ENCODE assay signal across 8 cellular contexts in the genomic region with DNA sequence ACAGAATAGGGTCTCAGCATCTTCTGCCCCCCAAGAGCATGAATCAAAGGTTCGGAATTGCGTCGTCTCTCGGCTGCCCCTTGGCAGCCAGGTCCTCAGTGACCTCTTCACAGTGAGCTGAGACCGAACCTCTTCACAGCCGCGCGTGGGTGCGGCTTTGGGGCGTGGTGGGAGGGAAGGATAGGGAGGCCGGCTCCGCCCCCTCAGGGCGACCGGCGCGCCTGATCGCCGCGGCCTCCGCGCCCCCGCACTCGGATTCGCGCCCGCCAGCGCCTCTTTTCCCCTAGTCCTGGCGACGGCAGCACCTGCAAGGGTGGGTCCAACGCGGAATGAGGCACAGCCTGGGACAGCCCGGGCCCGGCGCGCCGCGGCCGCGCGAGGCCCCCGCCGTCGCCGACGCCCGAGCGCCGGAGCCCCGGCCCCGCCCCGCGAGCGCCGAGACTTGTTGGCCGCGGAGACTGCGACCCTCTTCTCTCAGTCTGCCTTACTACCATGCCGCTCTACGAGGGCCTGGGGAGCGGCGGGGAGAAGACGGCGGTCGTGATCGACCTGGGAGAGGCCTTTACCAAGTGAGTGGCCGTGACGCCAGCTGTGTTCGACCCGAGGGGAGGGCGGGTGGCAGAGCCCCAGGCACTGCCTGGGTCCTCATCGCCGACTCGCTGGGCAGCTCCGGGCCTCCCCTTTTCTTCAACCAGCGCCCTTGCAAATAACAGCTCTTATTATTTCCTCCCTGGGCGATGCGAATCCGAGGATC. TPM values are rescaled to one million over a fixed set of nuclear protein-coding genes. Genes with fewer than 3 reads are reported as not detected.
DNase-seq lines count a peak whose midpoint lies in the region; ATAC-seq and TF ChIP-seq lines count a peak whose summit lies in the region.

A gene (plus strand): TSS at position 424 of the 754 bp plus-strand sequence. CDS start 69 bp downstream, at position 493.

- 0 out of 2 replicates have a peak, but pooled peaks cover 1% of the 10 kb centered on the region for H4K20me1 ChIP-seq in BLaER1

- H3K27ac ChIP-seq in BLaER1 (peak within 1 kb of the TSS; percentile 94), colonic mucosa (peak within 1 kb of the TSS; percentile 83), layer of hippocampus (ENCODE audit: low read depth, low read length) (peak within 1 kb of the TSS; percentile 94)

- peaks cover 10% of the 10 kb centered on the region for H3K36me3 Mint-ChIP-seq in activated CD4-positive, alpha-beta T cell treated with anti-CD3 and anti-CD28 coated beads, Interleukin-2, amount 10 ng/mL, durations not matched to agents 24 days and 14 days (ENCODE audit: low read depth)

- H3K9ac ChIP-seq in BLaER1 (peak within 1 kb of the TSS; percentile 93), colonic mucosa (ENCODE audit: low read depth in 2 of 2, low read length in 2 of 2) (peak within 1 kb of the TSS; percentile 80 to 93)

- H3K9me3 Mint-ChIP-seq in activated CD4-positive, alpha-beta T cell treated with anti-CD3 and anti-CD28 coated beads, Interleukin-2, amount 10 ng/mL, durations not matched to agents 24 days and 14 days, result no peaks in the 10 kb centered on the region

- DNase-seq in NCI-H524 treated with DMSO at 0.1 percent for 48 hours (lab: John Stamatoyannopoulos, UW) (peak; percentile 82), colonic mucosa (peak; percentile 92)
- DNase-seq in activated CD4-positive, alpha-beta T cell treated with anti-CD3 and anti-CD28 coated beads, Interleukin-2, amount 10 ng/mL, durations not matched to agents 24 days and 14 days, result peak; percentile 96
- peak; percentile 64 to 86 (median 78) for DNase-seq in stimulated activated CD4-positive, alpha-beta T cell treated with anti-CD3 and anti-CD28 coated beads, Interleukin-1b, Interleukin-23, amount 100 ng/mL, for 24 hours (ENCODE audit: low read depth in 4 of 4, low spot score in 1 of 4)

- peaks cover 4% of the 10 kb centered on the region for H3K27me3 Mint-ChIP-seq in activated CD4-positive, alpha-beta T cell treated with anti-CD3 and anti-CD28 coated beads, Interleukin-2, amount 10 ng/mL, durations not matched to agents 24 days and 14 days

- H3K9me3 ChIP-seq in BLaER1 (no peaks in the 10 kb centered on the region), colonic mucosa (no peaks in the 10 kb centered on the region)

- peak within 1 kb of the TSS; percentile 94 for H3K27ac Mint-ChIP-seq in activated CD4-positive, alpha-beta T cell treated with anti-CD3 and anti-CD28 coated beads, Interleukin-2, amount 10 ng/mL, durations not matched to agents 24 days and 14 days

- H3K4me2 ChIP-seq in BLaER1, result peak within 1 kb of the TSS; percentile 76

- H3K4me3 ChIP-seq in BLaER1, result peak within 1 kb of the TSS; percentile 86
- H3K4me3 ChIP-seq in colonic mucosa, result peak within 1 kb of the TSS; percentile 54

- H3K36me3 ChIP-seq in BLaER1 (peaks cover 16% of the 10 kb centered on the region; the same call in 1 of the 2 replicates), colonic mucosa (no peaks in the 10 kb centered on the region)

- H3K4me1 ChIP-seq in BLaER1, result peaks cover 19% of the 10 kb centered on the region
- H3K4me1 ChIP-seq in colonic mucosa, result no peaks in the 10 kb centered on the region

- peaks cover 17% of the 10 kb centered on the region for H3K4me1 Mint-ChIP-seq in activated CD4-positive, alpha-beta T cell treated with anti-CD3 and anti-CD28 coated beads, Interleukin-2, amount 10 ng/mL, durations not matched to agents 24 days and 14 days

- intact Hi-C loops in activated CD4-positive, alpha-beta T cell treated with anti-CD3 and anti-CD28 coated beads, Interleukin-2, amount 10 ng/mL, durations not matched to agents 24 days and 14 days (cut with micrococcal nuclease), result loop anchor here (1.0 to 2.0 kb wide), 4 partner anchors 39 to 227 kb away; a partner anchor contains a TSS
- intact Hi-C loops in colonic mucosa (cut with DNase I), result no loop called here

- H3K4me3 Mint-ChIP-seq in activated CD4-positive, alpha-beta T cell treated with anti-CD3 and anti-CD28 coated beads, Interleukin-2, amount 10 ng/mL, durations not matched to agents 24 days and 14 days, result peak within 1 kb of the TSS; percentile 95

- no peaks in the 10 kb centered on the region for H3K27me3 ChIP-seq in BLaER1
- no peaks in the 10 kb centered on the region for H3K27me3 ChIP-seq in colonic mucosa
- no peaks in the 10 kb centered on the region for H3K27me3 ChIP-seq in layer of hippocampus (ENCODE audit: control insufficient read depth, insufficient read depth, low read length)

- ATAC-seq in GM19324 (IDR thresholded peaks at IDR 0.05; ENCODE audit: low FRiP score, unreplicated experiment) (peak; percentile 96), HG03460 (IDR thresholded peaks at IDR 0.05; ENCODE audit: unreplicated experiment) (peak; percentile 92)

- no peak for TF ChIP-seq CTCF in colonic mucosa (IDR thresholded peaks at IDR 0.05)

RNA-seq across cellular contexts. Expression of the gene that starts here (rescaled TPM):
- 38.7 and 40.5 TPM in 2 replicates for total RNA-seq in activated CD4-positive, alpha-beta T cell treated with anti-CD3 and anti-CD28 coated beads, Interleukin-2, amount 10 ng/mL, durations not matched to agents 24 days and 14 days
- total RNA-seq in colonic mucosa, result 10 to 100 TPM; 45.9 to 61.4 TPM

Comparison
In these comparisons a context has a peak if more than half of its experiments do, and no peak if none do; other contexts are left out.
1. Peak in every context shown above with its lines: DNase-seq, ATAC-seq, H3K4me3 ChIP-seq and H3K27ac ChIP-seq.